In the genomic region with DNA sequence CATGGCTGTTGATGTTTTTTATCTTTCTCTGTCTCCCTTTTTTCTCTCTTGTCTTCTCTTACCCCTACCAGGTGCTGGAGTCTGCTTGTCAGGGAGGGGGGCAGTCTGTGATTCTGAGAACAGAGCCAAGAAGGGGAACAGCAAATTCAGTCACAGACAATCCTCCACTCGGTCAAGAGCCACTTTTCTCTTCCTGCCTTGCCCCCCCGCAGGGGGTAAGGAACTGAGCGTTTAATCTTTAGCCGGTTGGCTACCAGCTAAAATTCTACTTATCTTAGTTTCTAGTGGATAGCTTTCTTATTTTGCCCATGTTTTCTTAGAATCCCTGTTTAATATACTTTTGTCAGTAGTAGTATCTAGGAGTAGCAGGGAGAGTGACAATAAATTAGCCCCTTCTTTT, we compare ENCODE assay signal across 11 cellular contexts. TPM values are rescaled to one million over a fixed set of nuclear protein-coding genes. Genes with fewer than 3 reads are reported as not detected.
DNase-seq lines count a peak whose midpoint lies in the region; ATAC-seq and TF ChIP-seq lines count a peak whose summit lies in the region.
"Had no signal": no experiment of that assay in that cellular context is flagged by ENCODE, and none has a peak within 500 bp of the region (broad histone marks: within the 10 kb centered on the region; RNA-seq: fewer than 3 reads in every experiment).

No MANE protein-coding gene starts in this region.

- H3K27ac Mint-ChIP-seq in activated naive CD8-positive, alpha-beta T cell treated with anti-CD3 and anti-CD28 coated beads, Interleukin-2, amount 50 U/mL, for 24 hours: peak overlapping the region; percentile 62
- H3K27ac Mint-ChIP-seq in type B pancreatic cell: peak overlapping the region; percentile 75

- H2AK5ac ChIP-seq in mesendoderm (ENCODE audit: low read length): no peak overlapping the region

- peak overlapping the region; percentile 56 for H3K27ac ChIP-seq in left ventricle myocardium inferior (replicated peaks)
- peak overlapping the region in 4 of 10 donors; percentile 3 to 56 (median 24) for H3K27ac ChIP-seq in heart right ventricle
- no peak overlapping the region for H3K27ac ChIP-seq in mesendoderm (ENCODE audit: low read depth, low read length)
- H3K27ac ChIP-seq: upper lobe of right lung had no signal

- H3K4me1 Mint-ChIP-seq in activated naive CD8-positive, alpha-beta T cell treated with anti-CD3 and anti-CD28 coated beads, Interleukin-2, amount 50 U/mL, for 24 hours: peaks cover 19% of the 10 kb centered on the region
- peaks cover 4% of the 10 kb centered on the region for H3K4me1 Mint-ChIP-seq in type B pancreatic cell (ENCODE audit: unreplicated experiment)

- H3K79me1 ChIP-seq in mesendoderm (ENCODE audit: low read length): peaks cover 2% of the 10 kb centered on the region

- peaks cover 3% of the 10 kb centered on the region for H3K36me3 Mint-ChIP-seq in activated naive CD8-positive, alpha-beta T cell treated with anti-CD3 and anti-CD28 coated beads, Interleukin-2, amount 50 U/mL, for 24 hours (ENCODE audit: low read depth)
- H3K36me3 Mint-ChIP-seq in type B pancreatic cell: peaks cover 17% of the 10 kb centered on the region

- H2BK15ac ChIP-seq in mesendoderm (replicated peaks; ENCODE audit: low read depth): no peak overlapping the region

- TF ChIP-seq CTCF in left ventricle myocardium inferior (IDR thresholded peaks at IDR 0.05; ENCODE audit: borderline replicate concordance): no peak
- no peak for TF ChIP-seq CTCF in heart right ventricle (IDR thresholded peaks at IDR 0.05)
- no peak for TF ChIP-seq CTCF in type B pancreatic cell (conservative IDR thresholded peaks at IDR 0.05)

- no peak overlapping the region for H4K5ac ChIP-seq in mesendoderm (ENCODE audit: low read length)

- 29 to 51% methylated on average over 4 of the region's 4 CpGs for WGBS in heart right ventricle, 2 donors
- WGBS in mesendoderm (ENCODE audit: extremely low coverage, insufficient coverage, low lambda C conversion rate): no CpG with 5 or more reads among the region's 4 CpGs

- H3K4ac ChIP-seq in mesendoderm (ENCODE audit: low read depth, low read length): no peak overlapping the region

- no peaks in the 10 kb centered on the region for H3K27me3 ChIP-seq in left ventricle myocardium inferior (ENCODE audit: low read depth)
- H3K27me3 ChIP-seq in heart right ventricle: peaks cover 0 to 6% (median 0%) of the 10 kb centered on the region in 7 donors
- no peaks in the 10 kb centered on the region for H3K27me3 ChIP-seq in mesendoderm (ENCODE audit: insufficient read depth, low read length, poor library complexity)
- H3K27me3 ChIP-seq: upper lobe of right lung had no signal

- H3K23ac ChIP-seq in mesendoderm (ENCODE audit: low read length): no peak overlapping the region

- H3K4me3 ChIP-seq in left ventricle myocardium inferior (peak overlapping the region; percentile 1), heart right ventricle (peak overlapping the region in 3 of 10 donors; percentile 95 to 99 (median 99)), mesendoderm (ENCODE audit: low read length) (no peak overlapping the region)

- peaks cover 63% of the 10 kb centered on the region for H3K4me1 ChIP-seq in left ventricle myocardium inferior
- H3K4me1 ChIP-seq in heart right ventricle: peaks cover 0 to 54% (median 35%) of the 10 kb centered on the region in 9 donors
- H3K4me1 ChIP-seq in mesendoderm (ENCODE audit: control insufficient read depth, low read depth, low read length): peaks cover 2% of the 10 kb centered on the region

- no peak overlapping the region for H3K18ac ChIP-seq in mesendoderm (ENCODE audit: low read length)

- H3K27me3 Mint-ChIP-seq in activated naive CD8-positive, alpha-beta T cell treated with anti-CD3 and anti-CD28 coated beads, Interleukin-2, amount 50 U/mL, for 24 hours: peaks cover 15% of the 10 kb centered on the region
- peaks cover 3% of the 10 kb centered on the region for H3K27me3 Mint-ChIP-seq in type B pancreatic cell

- H3K9me3 ChIP-seq in left ventricle myocardium inferior (replicated peaks) (no peaks in the 10 kb centered on the region), heart right ventricle (no peaks in the 10 kb centered on the region)
- H3K9me3 ChIP-seq: upper lobe of right lung had no signal

- peak overlapping the region; percentile 65 for H3K4me2 ChIP-seq in mesendoderm (ENCODE audit: low read length)

- no peak overlapping the region for H2BK120ac ChIP-seq in mesendoderm (ENCODE audit: low read depth, low read length)

- H4K8ac ChIP-seq in mesendoderm (ENCODE audit: low read depth, low read length): no peak overlapping the region

- H3K79me2 ChIP-seq in mesendoderm (ENCODE audit: control insufficient read depth, insufficient read depth, low read length): peaks cover 51% of the 10 kb centered on the region

- no peak for ATAC-seq in heart right ventricle
- ATAC-seq in activated naive CD8-positive, alpha-beta T cell treated with anti-CD3 and anti-CD28 coated beads, Interleukin-2, amount 50 U/mL, for 24 hours: no peak
- no peak for ATAC-seq in HG02571 (IDR thresholded peaks at IDR 0.05; ENCODE audit: unreplicated experiment)
- ATAC-seq: upper lobe of right lung had no signal

- H3K9ac ChIP-seq in mesendoderm (ENCODE audit: low read length): peak overlapping the region; percentile 61

- no peaks in the 10 kb centered on the region for H3K36me3 ChIP-seq in left ventricle myocardium inferior
- H3K36me3 ChIP-seq in heart right ventricle: peaks cover 0 to 3% (median 0%) of the 10 kb centered on the region in 9 donors
- H3K36me3 ChIP-seq in mesendoderm (ENCODE audit: control insufficient read depth, insufficient read depth, low read length): no peaks in the 10 kb centered on the region
- H3K36me3 ChIP-seq: upper lobe of right lung had no signal

- H3K9me3 Mint-ChIP-seq in activated naive CD8-positive, alpha-beta T cell treated with anti-CD3 and anti-CD28 coated beads, Interleukin-2, amount 50 U/mL, for 24 hours: no peaks in the 10 kb centered on the region
- no peaks in the 10 kb centered on the region for H3K9me3 Mint-ChIP-seq in type B pancreatic cell

- DNase-seq in left ventricle myocardium inferior (no peak), heart right ventricle (no peak), mesendoderm (peak; percentile 73), type B pancreatic cell (ENCODE audit: extremely low spot score, unreplicated experiment) (no peak), SIG-M5 (lab: John Stamatoyannopoulos, UW) (no peak), iPS-NIHi7 (ENCODE audit: extremely low spot score) (no peak)
- no peak for DNase-seq in activated naive CD8-positive, alpha-beta T cell treated with anti-CD3 and anti-CD28 coated beads, Interleukin-2, amount 50 U/mL, for 24 hours
- DNase-seq: activated naive CD4-positive, alpha-beta T cell treated with Interleukin-2 at 50 U/mL for 16 hours; Right ventricle myocardium superior; upper lobe of right lung had no signal

- peak overlapping the region; percentile 74 for H3K4me3 Mint-ChIP-seq in activated naive CD8-positive, alpha-beta T cell treated with anti-CD3 and anti-CD28 coated beads, Interleukin-2, amount 50 U/mL, for 24 hours
- peak overlapping the region; percentile 83 for H3K4me3 Mint-ChIP-seq in type B pancreatic cell

- no peak overlapping the region for H2BK5ac ChIP-seq in mesendoderm (ENCODE audit: low read length)

- H3K56ac ChIP-seq in mesendoderm (ENCODE audit: low read length): peak overlapping the region; percentile 69

- intact Hi-C loops in left ventricle myocardium inferior (cut with micrococcal nuclease): no loop called here
- intact Hi-C loops in heart right ventricle (cut with DNase I): loop anchor here in 1 of 10 donors (10.0 kb wide), 1 partner anchor 75 kb away; no protein-coding TSS in a partner anchor

RNA-seq across cellular contexts. Expression of a gene that starts 1.9 kb away (rescaled TPM):
- total RNA-seq in left ventricle myocardium inferior (14.0 TPM), heart right ventricle (10 to 100 TPM; 10.5 to 16.4 (median 12.6) TPM), type B pancreatic cell (ENCODE audit: low replicate concordance) (59.8 and 65.2 TPM in 2 replicates)
- 10 to 100 TPM in 1 of 2 donors, 1 to 10 TPM in 1; 7.2 to 65.9 TPM for polyA plus RNA-seq in heart right ventricle
- 56.3 TPM for polyA plus RNA-seq in mesendoderm (2013, experiment 1 of 2)
- 55.5 TPM for polyA plus RNA-seq in mesendoderm (2013, experiment 2 of 2)

RNA-seq across cellular contexts. Expression of a gene that starts 37.1 kb away (rescaled TPM):
- 55.8 TPM for total RNA-seq in left ventricle myocardium inferior
- 10 to 100 TPM; 12.3 to 53.0 (median 22.7) TPM for total RNA-seq in heart right ventricle
- 10 to 100 TPM; 25.8 to 31.8 TPM for polyA plus RNA-seq in heart right ventricle
- polyA plus RNA-seq in mesendoderm (2013, experiment 1 of 2): 1.2 TPM
- polyA plus RNA-seq in mesendoderm (2013, experiment 2 of 2): 1.3 TPM
- 1.4 and 11.5 TPM in 2 replicates for total RNA-seq in type B pancreatic cell (ENCODE audit: low replicate concordance)
